Comparison of ENCODE assay signal across 23 cellular contexts in genomic region chr1:6526316-6526715, GRCh38. TPM values are rescaled to one million over a fixed set of nuclear protein-coding genes. Genes with fewer than 3 reads are reported as not detected.
DNase-seq lines count a peak whose midpoint lies in the region; ATAC-seq, FAIRE-seq and TF ChIP-seq lines count a peak whose summit lies in the region.
"Had no signal": no experiment of that assay in that cellular context is flagged by ENCODE, and none has a peak within 500 bp of the region (broad histone marks: within the 10 kb centered on the region; RNA-seq: fewer than 3 reads in every experiment).

No MANE protein-coding gene starts in this region.

- H3K79me2 ChIP-seq in GM12878 (ENCODE audit: control insufficient read depth, insufficient read depth, low read length) (no peaks in the 10 kb centered on the region), trophoblast cell (ENCODE audit: control insufficient read depth, insufficient read depth, low read length, poor library complexity) (no peaks in the 10 kb centered on the region), mammary epithelial cell (ENCODE audit: insufficient read depth, low read length) (no peaks in the 10 kb centered on the region)

- POLR2A ChIA-PET in GM12878 (lab: Charles Lee) = no interaction called here

- H2AK5ac ChIP-seq in trophoblast cell (ENCODE audit: low read length) = no peak overlapping the region

- FAIRE-seq in GM12878 (lab: Jason Lieb, UNC) = no peak
- FAIRE-seq: A204.1, D721Med, G401.6, GM12892, GM18507, H54 had no signal

- H3K27me3 ChIP-seq in GM12878 (replicated peaks in 1 of 2; ENCODE audit: control insufficient read depth in 2 of 2, insufficient read depth in 2 of 2, low read length in 1 of 2) (no peaks in the 10 kb centered on the region), lower lobe of right lung (ENCODE audit: low read depth) (no peaks in the 10 kb centered on the region), trophoblast cell (ENCODE audit: insufficient read depth, low read length) (no peaks in the 10 kb centered on the region), mammary epithelial cell (ENCODE audit: insufficient read depth, low read length) (no peaks in the 10 kb centered on the region)

- H3K9ac ChIP-seq in GM12878 (ENCODE audit: control insufficient read depth, insufficient read depth, low read length) = no peak overlapping the region
- no peak overlapping the region for H3K9ac ChIP-seq in trophoblast cell (ENCODE audit: low read length)
- no peak overlapping the region for H3K9ac ChIP-seq in mammary epithelial cell (ENCODE audit: insufficient read depth, low read length)

- dilution Hi-C loops in mammary epithelial cell (cut with HindIII; ENCODE audit: low sequenced_read_pairs) = no loop called here

- RAD21 ChIA-PET in GM12878 (lab: Charles Lee; ENCODE audit: unreplicated experiment) = no interaction called here

- no peak for TF ChIP-seq RAD21 in GM12878 (IDR thresholded peaks at IDR 0.05; ENCODE audit: insufficient read depth, low read depth, low read length)

- no peak overlapping the region for H2BK5ac ChIP-seq in trophoblast cell (ENCODE audit: low read depth, low read length, poor library complexity)

- 81% methylated on average over 11 of the region's 11 CpGs for WGBS in GM12878 (ENCODE audit: insufficient coverage, insufficient replicate concordance, low lambda C conversion rate, missing lambda C conversion rate)
- no CpG with 5 or more reads among the region's 11 CpGs for WGBS in trophoblast cell (ENCODE audit: extremely low coverage, insufficient coverage, insufficient read length)
- 87% methylated on average over 10 of the region's 11 CpGs for WGBS in mammary epithelial cell (ENCODE audit: low coverage, missing lambda C conversion rate)

- TF ChIP-seq CTCF in GM12878 (IDR thresholded peaks at IDR 0.05 in 2 of 3, conservative IDR thresholded peaks at IDR 0.05 in 1 of 3; ENCODE audit: control insufficient read depth in 2 of 3, extremely low read depth in 1 of 3, insufficient read depth in 1 of 3, low read depth in 3 of 3, low read length in 3 of 3) (no peak), lower lobe of right lung (IDR thresholded peaks at IDR 0.05) (no peak), omental fat pad (IDR thresholded peaks at IDR 0.05) (no peak), mammary epithelial cell (conservative IDR thresholded peaks at IDR 0.05 in 1 of 2, IDR thresholded peaks at IDR 0.05 in 1 of 2; ENCODE audit: extremely low read depth in 1 of 2, insufficient read depth in 1 of 2, low read depth in 1 of 2, low read length in 2 of 2) (no peak)

- H3K27ac Mint-ChIP-seq in activated T-helper 17 cell treated with anti-CD3 and anti-CD28 coated beads, Interleukin-2, amount 50 U/mL, for 72 hours = peak overlapping the region; percentile 46
- no peak overlapping the region for H3K27ac Mint-ChIP-seq in stimulated activated memory B cell treated with anti-CD40 and anti-IgM and Interleukin-4, amounts not matched to agents 10 μg/mL and 1 μg/mL and 100 μg/mL, for 72 hours
- H3K27ac Mint-ChIP-seq: CD4-positive, alpha-beta T cell; GM23338 had no signal

- SMC1A ChIA-PET in GM12878 (lab: Charles Lee; ENCODE audit: uncharacterized antibody, unreplicated experiment) = no interaction called here

- H3K18ac ChIP-seq in trophoblast cell (ENCODE audit: low read length) = no peak overlapping the region

- H2BK120ac ChIP-seq in trophoblast cell (ENCODE audit: insufficient read depth, low read length, poor library complexity) = no peak overlapping the region

- H3K36me3 ChIP-seq in GM12878 (ENCODE audit: control insufficient read depth in 2 of 2, insufficient read depth in 2 of 2, low read length in 1 of 2) = peaks cover 18 to 24% of the 10 kb centered on the region in 2 experiments
- peaks cover 71% of the 10 kb centered on the region for H3K36me3 ChIP-seq in lower lobe of right lung
- H3K36me3 ChIP-seq in trophoblast cell (ENCODE audit: control insufficient read depth in 1 of 2, insufficient read depth in 2 of 2, low read length in 2 of 2) = peaks cover 32 to 47% of the 10 kb centered on the region in 2 experiments
- peaks cover 18% of the 10 kb centered on the region for H3K36me3 ChIP-seq in mammary epithelial cell (ENCODE audit: insufficient read depth, low read length)

- CTCF ChIA-PET in GM12878 (lab: Yijun Ruan, JAX) (interaction anchor here (0.7 to 1.2 kb wide), 2 partner anchors 28 to 92 kb away, joined by 4 read pairs; partner anchors contain the start of gene NOL9), mammary epithelial cell (lab: Charles Lee; ENCODE audit: low non-redundant PET) (no interaction called here)

- H4K20me1 ChIP-seq in GM12878 (ENCODE audit: control insufficient read depth, insufficient read depth) (no peaks in the 10 kb centered on the region), mammary epithelial cell (ENCODE audit: insufficient read depth, low read length) (no peaks in the 10 kb centered on the region)

- H2AFZ ChIP-seq in GM12878 (ENCODE audit: control insufficient read depth, low read depth, low read length) (no peak overlapping the region), trophoblast cell (ENCODE audit: insufficient read depth, low read length, poor library complexity) (no peak overlapping the region), mammary epithelial cell (ENCODE audit: low read depth, low read length) (no peak overlapping the region)
- H2AFZ ChIP-seq: GM23338 had no signal

- intact Hi-C loops in GM12878 (cut with micrococcal nuclease; ENCODE audit: unreplicated experiment) = no loop called here
- intact Hi-C loops in lower lobe of right lung (cut with DNase I) = no loop called here
- intact Hi-C loops in mammary epithelial cell (cut with micrococcal nuclease) = no loop called here

- no peaks in the 10 kb centered on the region for H3K79me1 ChIP-seq in trophoblast cell (ENCODE audit: low read length)

- H3K23ac ChIP-seq in trophoblast cell (ENCODE audit: low read length) = no peak overlapping the region

- H3K4ac ChIP-seq in trophoblast cell (ENCODE audit: low read depth, low read length) = no peak overlapping the region

- no peak for TF ChIP-seq EP300 in GM12878 (IDR thresholded peaks at IDR 0.05; ENCODE audit: borderline replicate concordance in 1 of 2, control insufficient read depth in 1 of 2, low read depth in 2 of 2, low read length in 2 of 2)

- no peak for ATAC-seq in activated T-helper 17 cell treated with anti-CD3 and anti-CD28 coated beads, Interleukin-2, amount 50 U/mL, for 72 hours (replicated peaks)
- ATAC-seq in GM12878 (no peak), lower lobe of right lung (no peak), omental fat pad (ENCODE audit: low FRiP score) (peak; percentile 21)
- no peak for ATAC-seq in stimulated activated memory B cell treated with anti-CD40 and anti-IgM and Interleukin-4, amounts not matched to agents 10 μg/mL and 1 μg/mL and 100 μg/mL, for 72 hours
- ATAC-seq: GM23338 had no signal

- DNase-seq in GM12878 (ENCODE audit: low read depth, low spot score) (no peak), lower lobe of right lung (peak; percentile 36), omental fat pad (ENCODE audit: low spot score) (no peak), trophoblast cell (no peak), NCI-H187 treated with DMSO at 0.1 percent for 48 hours (lab: John Stamatoyannopoulos, UW) (no peak), mammary epithelial cell (no peak)
- DNase-seq: ACHN; AML-193; Caco-2; CD4-positive, alpha-beta T cell; HCEC 1CT had no signal

- H3K9me3 ChIP-seq in GM12878 (replicated peaks; ENCODE audit: control insufficient read depth, insufficient read depth, low read length) (no peaks in the 10 kb centered on the region), lower lobe of right lung (no peaks in the 10 kb centered on the region), trophoblast cell (ENCODE audit: insufficient read depth, low read depth, low read length) (no peaks in the 10 kb centered on the region), mammary epithelial cell (replicated peaks; ENCODE audit: insufficient read depth, low read length) (no peaks in the 10 kb centered on the region)
- H3K9me3 ChIP-seq: Caco-2 had no signal

- H3K27me3 Mint-ChIP-seq in activated T-helper 17 cell treated with anti-CD3 and anti-CD28 coated beads, Interleukin-2, amount 50 U/mL, for 72 hours = no peaks in the 10 kb centered on the region
- H3K27me3 Mint-ChIP-seq in stimulated activated memory B cell treated with anti-CD40 and anti-IgM and Interleukin-4, amounts not matched to agents 10 μg/mL and 1 μg/mL and 100 μg/mL, for 72 hours = no peaks in the 10 kb centered on the region
- H3K27me3 Mint-ChIP-seq: CD4-positive, alpha-beta T cell had no signal

- no peak overlapping the region for H4K8ac ChIP-seq in trophoblast cell (ENCODE audit: low read depth, low read length)

- BruUV-seq in GM12878 (replicated peaks; lab: Mats Ljungman, UMichigan) (no TSS peak), mammary epithelial cell (replicated peaks; lab: Mats Ljungman, UMichigan) (no TSS peak)

- H3K4me1 Mint-ChIP-seq in activated T-helper 17 cell treated with anti-CD3 and anti-CD28 coated beads, Interleukin-2, amount 50 U/mL, for 72 hours = no peaks in the 10 kb centered on the region
- no peaks in the 10 kb centered on the region for H3K4me1 Mint-ChIP-seq in stimulated activated memory B cell treated with anti-CD40 and anti-IgM and Interleukin-4, amounts not matched to agents 10 μg/mL and 1 μg/mL and 100 μg/mL, for 72 hours

- H3K27ac ChIP-seq in GM12878 (ENCODE audit: control insufficient read depth, insufficient read depth) = no peak overlapping the region
- no peak overlapping the region for H3K27ac ChIP-seq in lower lobe of right lung
- no peak overlapping the region for H3K27ac ChIP-seq in trophoblast cell (ENCODE audit: low read depth, low read length)
- H3K27ac ChIP-seq in mammary epithelial cell (ENCODE audit: insufficient read depth, low read depth, low read length) = no peak overlapping the region
- H3K27ac ChIP-seq: C4-2B, HL-60 had no signal

- no peak overlapping the region for H3K14ac ChIP-seq in trophoblast cell (ENCODE audit: low read length)

- H3K4me3 ChIP-seq in GM12878 (no peak overlapping the region), lower lobe of right lung (no peak overlapping the region), trophoblast cell (ENCODE audit: low read depth, low read length) (no peak overlapping the region), mammary epithelial cell (replicated peaks in 1 of 3; ENCODE audit: insufficient read depth in 1 of 3, low read depth in 2 of 3, low read length in 3 of 3) (no peak overlapping the region)
- H3K4me3 ChIP-seq: GM23338 had no signal

- no peak overlapping the region for H2BK12ac ChIP-seq in trophoblast cell (ENCODE audit: low read length)

- H4K12ac ChIP-seq in trophoblast cell (ENCODE audit: low read depth, low read length) = no peak overlapping the region

- 0 out of 2 replicates have a peak, but pooled peaks have one; percentile 17 for TF ChIP-seq POLR2A in GM12878 (IDR thresholded peaks at IDR 0.05; ENCODE audit: low read depth, low read length)

- H4K91ac ChIP-seq in trophoblast cell (ENCODE audit: low read depth, low read length) = no peak overlapping the region

- no peaks in the 10 kb centered on the region for H3K4me1 ChIP-seq in GM12878 (ENCODE audit: control insufficient read depth, insufficient read depth, low read length)
- no peaks in the 10 kb centered on the region for H3K4me1 ChIP-seq in lower lobe of right lung
- H3K4me1 ChIP-seq in trophoblast cell (ENCODE audit: control insufficient read depth in 1 of 2, insufficient read depth in 2 of 2, low read length in 2 of 2) = peaks cover 2 to 7% of the 10 kb centered on the region in 2 experiments
- H3K4me1 ChIP-seq in mammary epithelial cell (ENCODE audit: insufficient read depth, low read length) = peaks cover 7% of the 10 kb centered on the region
- H3K4me1 ChIP-seq: Caco-2 had no signal

- no peaks in the 10 kb centered on the region for H3K9me3 Mint-ChIP-seq in activated T-helper 17 cell treated with anti-CD3 and anti-CD28 coated beads, Interleukin-2, amount 50 U/mL, for 72 hours
- H3K9me3 Mint-ChIP-seq in stimulated activated memory B cell treated with anti-CD40 and anti-IgM and Interleukin-4, amounts not matched to agents 10 μg/mL and 1 μg/mL and 100 μg/mL, for 72 hours = no peaks in the 10 kb centered on the region
- H3K9me3 Mint-ChIP-seq: CD4-positive, alpha-beta T cell; GM23338 had no signal

- in situ Hi-C loops in GM12878 (cut with MboI) = no loop called here
- in situ Hi-C loops in mammary epithelial cell (cut with MboI; ENCODE audit: low sequenced_read_pairs in 2 of 2) = no loop called here

- H3K36me3 Mint-ChIP-seq in activated T-helper 17 cell treated with anti-CD3 and anti-CD28 coated beads, Interleukin-2, amount 50 U/mL, for 72 hours (ENCODE audit: low read depth) = peaks cover 71% of the 10 kb centered on the region
- peaks cover 51% of the 10 kb centered on the region for H3K36me3 Mint-ChIP-seq in stimulated activated memory B cell treated with anti-CD40 and anti-IgM and Interleukin-4, amounts not matched to agents 10 μg/mL and 1 μg/mL and 100 μg/mL, for 72 hours

- H3K4me3 Mint-ChIP-seq in activated T-helper 17 cell treated with anti-CD3 and anti-CD28 coated beads, Interleukin-2, amount 50 U/mL, for 72 hours = no peak overlapping the region
- no peak overlapping the region for H3K4me3 Mint-ChIP-seq in stimulated activated memory B cell treated with anti-CD40 and anti-IgM and Interleukin-4, amounts not matched to agents 10 μg/mL and 1 μg/mL and 100 μg/mL, for 72 hours
- H3K4me3 Mint-ChIP-seq: CD4-positive, alpha-beta T cell; GM23338 had no signal

- H3K4me2 ChIP-seq in GM12878 (ENCODE audit: control insufficient read depth, insufficient read depth) (no peak overlapping the region), trophoblast cell (ENCODE audit: low read length) (no peak overlapping the region), mammary epithelial cell (ENCODE audit: insufficient read depth, low read depth, low read length) (no peak overlapping the region)
- H3K4me2 ChIP-seq: GM23338 had no signal

RNA-seq across cellular contexts. Expression of gene NOL9, which starts 28.0 kb away (rescaled TPM):
- total RNA-seq in activated T-helper 17 cell treated with anti-CD3 and anti-CD28 coated beads, Interleukin-2, amount 50 U/mL, for 72 hours = 10 to 100 TPM; 33.2 to 58.0 TPM
- total RNA-seq in GM12878 (2013; cell fraction: nucleolus; rRNA removed) = 125 and 145 TPM in 2 replicates
- total RNA-seq in GM12878 (2014; rRNA removed) = 23.0 and 24.9 TPM in 2 replicates
- total RNA-seq in GM12878 (2014; rRNA removed; fragmentation: Illumina TruSeq; extraction: Trizol) = 23.5 and 23.6 TPM in 2 replicates
- 28.7 and 35.9 TPM in 2 replicates for total RNA-seq in GM12878 (2021)
- 5.3 TPM for polyA plus RNA-seq in GM12878 (2011; ENCODE audit: low read depth)
- polyA plus RNA-seq in GM12878 (2011; rRNA removed) = 29.7 and 30.9 TPM in 2 replicates
- polyA plus RNA-seq in GM12878 (2011; cell fraction: cytosol; rRNA removed) = 14.0 and 16.3 TPM in 2 replicates
- 24.0 and 27.3 TPM in 2 replicates for polyA plus RNA-seq in GM12878 (2011; cell fraction: nucleus; rRNA removed)
- polyA plus RNA-seq in GM12878 (2012) = 5.8 and 10.7 TPM in 2 replicates
- 10.9 and 14.0 TPM in 2 replicates for polyA plus RNA-seq in GM12878 (2014; fragmentation: Illumina TruSeq; extraction: Trizol)
- polyA plus RNA-seq in GM12878 (2014; fragmentation: Nextera tagmentation; extraction: Ambion mirVana) = 1 to 10 TPM; 3.9 to 4.3 TPM
- 17.5 and 23.8 TPM in 2 replicates for polyA plus RNA-seq in GM12878 (2014; rRNA removed)
- polyA plus RNA-seq in GM12878 (2016; fragmentation: Nextera tagmentation; extraction: Ambion mirVana) = 10 to 100 TPM; 22.9 to 24.6 TPM
- polyA minus RNA-seq in GM12878 (2011; rRNA and poly(A)+ RNA removed) = 29.7 and 38.8 TPM in 2 replicates
- polyA minus RNA-seq in GM12878 (2011; cell fraction: cytosol; rRNA and poly(A)+ RNA removed) = 12.1 and 15.4 TPM in 2 replicates
- polyA minus RNA-seq in GM12878 (2011; cell fraction: nucleus; rRNA and poly(A)+ RNA removed) = 19.2 and 33.0 TPM in 2 replicates
- total RNA-seq in lower lobe of right lung = 19.4 TPM
- 10 to 100 TPM; 18.2 to 45.2 (median 24.7) TPM for total RNA-seq in omental fat pad
- 12.2 and 12.5 TPM in 2 replicates for polyA plus RNA-seq in trophoblast cell (2013)
- total RNA-seq in mammary epithelial cell = 10 to 100 TPM; 25.5 to 36.4 TPM
- 16.0 TPM for polyA plus RNA-seq in mammary epithelial cell
- 39.8 TPM for polyA minus RNA-seq in mammary epithelial cell

RNA-seq across cellular contexts. Expression of gene TAS1R1, which starts 28.8 kb away (rescaled TPM):
- total RNA-seq in activated T-helper 17 cell treated with anti-CD3 and anti-CD28 coated beads, Interleukin-2, amount 50 U/mL, for 72 hours = not detected
- total RNA-seq in GM12878 (2013; cell fraction: nucleolus; rRNA removed) = not detected in 2 replicates
- total RNA-seq in GM12878 (2014; rRNA removed) = not detected in 2 replicates
- not detected in 2 replicates for total RNA-seq in GM12878 (2014; rRNA removed; fragmentation: Illumina TruSeq; extraction: Trizol)
- total RNA-seq in GM12878 (2021) = 0.11 TPM in 1 of 2 replicates, not detected in the other
- polyA plus RNA-seq in GM12878 (2011; ENCODE audit: low read depth) = not detected
- not detected in 2 replicates for polyA plus RNA-seq in GM12878 (2011; rRNA removed)
- 0.03 TPM in 1 of 2 replicates, not detected in the other for polyA plus RNA-seq in GM12878 (2011; cell fraction: cytosol; rRNA removed)
- polyA plus RNA-seq in GM12878 (2011; cell fraction: nucleus; rRNA removed) = 0.04 TPM in 1 of 2 replicates, not detected in the other
- polyA plus RNA-seq in GM12878 (2012) = 0.14 and 0.38 TPM in 2 replicates
- 0.03 TPM in 1 of 2 replicates, not detected in the other for polyA plus RNA-seq in GM12878 (2014; fragmentation: Illumina TruSeq; extraction: Trizol)
- polyA plus RNA-seq in GM12878 (2014; fragmentation: Nextera tagmentation; extraction: Ambion mirVana) = under 1 TPM in 1 of 2 experiments, not detected in 1; 0.04 TPM
- polyA plus RNA-seq in GM12878 (2014; rRNA removed) = 0.06 and 0.10 TPM in 2 replicates
- polyA plus RNA-seq in GM12878 (2016; fragmentation: Nextera tagmentation; extraction: Ambion mirVana) = not detected
- polyA minus RNA-seq in GM12878 (2011; rRNA and poly(A)+ RNA removed) = not detected in 2 replicates
- not detected in 2 replicates for polyA minus RNA-seq in GM12878 (2011; cell fraction: cytosol; rRNA and poly(A)+ RNA removed)
- not detected in 2 replicates for polyA minus RNA-seq in GM12878 (2011; cell fraction: nucleus; rRNA and poly(A)+ RNA removed)
- total RNA-seq in lower lobe of right lung = 0.27 TPM
- under 1 TPM in 1 of 4 donors, not detected in 3; 0.19 TPM for total RNA-seq in omental fat pad
- not detected in 2 replicates for polyA plus RNA-seq in trophoblast cell (2013)
- total RNA-seq in mammary epithelial cell = under 1 TPM in 1 of 2 donors, not detected in 1; 0.09 TPM
- polyA plus RNA-seq in mammary epithelial cell = 0.05 TPM
- polyA minus RNA-seq in mammary epithelial cell = not detected
- total RNA-seq: Caco-2; CD4-positive, alpha-beta T cell; GM23338; HT1080 had no signal

RNA-seq across cellular contexts. Expression of gene PLEKHG5, which starts 34.8 kb away (rescaled TPM):
- total RNA-seq in activated T-helper 17 cell treated with anti-CD3 and anti-CD28 coated beads, Interleukin-2, amount 50 U/mL, for 72 hours = 1 to 10 TPM; 3.2 to 3.8 TPM
- total RNA-seq in GM12878 (2013; cell fraction: nucleolus; rRNA removed) = 2.0 and 2.4 TPM in 2 replicates
- total RNA-seq in GM12878 (2014; rRNA removed) (0.33 and 0.51 TPM in 2 replicates), GM12878 (2014; rRNA removed; fragmentation: Illumina TruSeq; extraction: Trizol) (0.18 TPM in 2 replicates), GM12878 (2021) (0.69 and 1.1 TPM in 2 replicates), lower lobe of right lung (9.5 TPM), omental fat pad (10 to 100 TPM in 1 of 4 donors, 1 to 10 TPM in 3; 6.6 to 24.6 (median 7.9) TPM), mammary epithelial cell (10 to 100 TPM; 19.0 to 88.8 TPM)
- 0.13 TPM for polyA plus RNA-seq in GM12878 (2011; ENCODE audit: low read depth)
- polyA plus RNA-seq in GM12878 (2011; rRNA removed) (0.19 and 0.48 TPM in 2 replicates), GM12878 (2014; fragmentation: Illumina TruSeq; extraction: Trizol) (0.13 TPM in 1 of 2 replicates, not detected in the other), GM12878 (2014; fragmentation: Nextera tagmentation; extraction: Ambion mirVana) (under 1 TPM in 1 of 2 experiments, not detected in 1; 0.04 TPM), GM12878 (2014; rRNA removed) (0.69 and 0.79 TPM in 2 replicates), GM12878 (2016; fragmentation: Nextera tagmentation; extraction: Ambion mirVana) (under 1 TPM; 0.12 to 0.13 TPM), mammary epithelial cell (25.3 TPM)
- 0.49 and 0.82 TPM in 2 replicates for polyA plus RNA-seq in GM12878 (2011; cell fraction: cytosol; rRNA removed)
- 3.7 and 5.2 TPM in 2 replicates for polyA plus RNA-seq in GM12878 (2011; cell fraction: nucleus; rRNA removed)
- polyA plus RNA-seq in GM12878 (2012) = 0.29 and 0.49 TPM in 2 replicates
- 0.46 and 0.59 TPM in 2 replicates for polyA minus RNA-seq in GM12878 (2011; rRNA and poly(A)+ RNA removed)
- polyA minus RNA-seq in GM12878 (2011; cell fraction: cytosol; rRNA and poly(A)+ RNA removed) = 0.52 and 0.53 TPM in 2 replicates
- polyA minus RNA-seq in GM12878 (2011; cell fraction: nucleus; rRNA and poly(A)+ RNA removed) = 0.73 and 1.2 TPM in 2 replicates
- polyA plus RNA-seq in trophoblast cell (2013) = 31.1 and 31.3 TPM in 2 replicates
- 20.3 TPM for polyA minus RNA-seq in mammary epithelial cell

RNA-seq across cellular contexts. Expression of gene ZBTB48, which starts 53.5 kb away (rescaled TPM):
- 10 to 100 TPM; 22.0 to 28.5 TPM for total RNA-seq in activated T-helper 17 cell treated with anti-CD3 and anti-CD28 coated beads, Interleukin-2, amount 50 U/mL, for 72 hours
- 40.4 and 45.4 TPM in 2 replicates for total RNA-seq in GM12878 (2013; cell fraction: nucleolus; rRNA removed)
- total RNA-seq in GM12878 (2014; rRNA removed) (13.6 and 16.3 TPM in 2 replicates), GM12878 (2014; rRNA removed; fragmentation: Illumina TruSeq; extraction: Trizol) (14.5 and 18.8 TPM in 2 replicates), GM12878 (2021) (23.6 and 27.8 TPM in 2 replicates), lower lobe of right lung (36.5 TPM), omental fat pad (10 to 100 TPM in 3 of 4 donors, 1 to 10 TPM in 1; 9.9 to 19.2 (median 13.4) TPM), mammary epithelial cell (10 to 100 TPM; 15.3 to 29.5 TPM)
- polyA plus RNA-seq in GM12878 (2011; ENCODE audit: low read depth) = 8.7 TPM
- polyA plus RNA-seq in GM12878 (2011; rRNA removed) (10.8 and 17.2 TPM in 2 replicates), GM12878 (2014; fragmentation: Illumina TruSeq; extraction: Trizol) (7.6 and 9.9 TPM in 2 replicates), GM12878 (2014; fragmentation: Nextera tagmentation; extraction: Ambion mirVana) (1 to 10 TPM in 1 of 2 experiments, under 1 TPM in 1; 1.00 to 3.3 TPM), GM12878 (2014; rRNA removed) (25.3 and 26.3 TPM in 2 replicates), GM12878 (2016; fragmentation: Nextera tagmentation; extraction: Ambion mirVana) (10 to 100 TPM; 16.3 to 18.7 TPM), mammary epithelial cell (14.5 TPM)
- 19.4 and 33.6 TPM in 2 replicates for polyA plus RNA-seq in GM12878 (2011; cell fraction: cytosol; rRNA removed)
- polyA plus RNA-seq in GM12878 (2011; cell fraction: nucleus; rRNA removed) = 68.9 and 75.7 TPM in 2 replicates
- 21.0 and 24.5 TPM in 2 replicates for polyA plus RNA-seq in GM12878 (2012)
- 11.6 and 23.8 TPM in 2 replicates for polyA minus RNA-seq in GM12878 (2011; rRNA and poly(A)+ RNA removed)
- 8.4 and 10.8 TPM in 2 replicates for polyA minus RNA-seq in GM12878 (2011; cell fraction: cytosol; rRNA and poly(A)+ RNA removed)
- 20.1 and 31.1 TPM in 2 replicates for polyA minus RNA-seq in GM12878 (2011; cell fraction: nucleus; rRNA and poly(A)+ RNA removed)
- 11.5 and 14.1 TPM in 2 replicates for polyA plus RNA-seq in trophoblast cell (2013)
- polyA minus RNA-seq in mammary epithelial cell = 0.47 TPM
